ENCODE assay signal across 9 cellular contexts in genomic region chr20:51696304-51697118, GRCh38.
A peak's percentile ranks its signal among the peaks of the same experiment; 100 is the strongest.
DNase-seq lines count a peak whose midpoint lies in the region; ATAC-seq and TF ChIP-seq lines count a peak whose summit lies in the region.
"Had no signal": no experiment of that assay in that cellular context is flagged by ENCODE, and none has a peak within 500 bp of the region (broad histone marks: within the 10 kb centered on the region; RNA-seq: fewer than 3 reads in every experiment).

No MANE protein-coding gene starts in this region.

- H3K4me3 ChIP-seq in prostate gland (no peak overlapping the region), MM.1S (ENCODE audit: low read length) (no peak overlapping the region), heart left ventricle (no peak overlapping the region)
- H3K4me3 ChIP-seq: right atrium auricular region had no signal

- H3K79me2 ChIP-seq in MM.1S (ENCODE audit: low read length), result no peaks in the 10 kb centered on the region

- no peak overlapping the region for H3K9ac ChIP-seq in MM.1S (ENCODE audit: low read length)

- peaks cover 11% of the 10 kb centered on the region for H3K4me1 ChIP-seq in prostate gland (replicated peaks)
- no peaks in the 10 kb centered on the region for H3K4me1 ChIP-seq in MM.1S (ENCODE audit: low read length)
- peaks cover 0 to 14% (median 0%) of the 10 kb centered on the region in 12 donors for H3K4me1 ChIP-seq in heart left ventricle

- H3K9me3 ChIP-seq in prostate gland (no peaks in the 10 kb centered on the region), MM.1S (replicated peaks; ENCODE audit: insufficient read depth, low read length) (no peaks in the 10 kb centered on the region), heart left ventricle (no peaks in the 10 kb centered on the region)
- H3K9me3 ChIP-seq: right atrium auricular region had no signal

- DNase-seq in HCEC 1CT (peak; percentile 4), NCI-H82 treated with DMSO at 0.1 percent for 48 hours (lab: John Stamatoyannopoulos, UW; ENCODE audit: unreplicated experiment) (peak; percentile 78), epithelial cell of prostate (ENCODE audit: low read depth, low spot score) (no peak), prostate gland (ENCODE audit: low spot score) (no peak), MM.1S (no peak), heart left ventricle (no peak)

- no peaks in the 10 kb centered on the region for H4K20me1 ChIP-seq in MM.1S (ENCODE audit: insufficient read depth, low read length)

- H3K36me3 ChIP-seq in prostate gland (no peaks in the 10 kb centered on the region), MM.1S (replicated peaks; ENCODE audit: insufficient read depth, low read length) (no peaks in the 10 kb centered on the region), heart left ventricle (peaks cover 0 to 25% (median 7%) of the 10 kb centered on the region in 9 donors)

- TF ChIP-seq POLR2A in prostate gland (IDR thresholded peaks at IDR 0.05), result no peak
- TF ChIP-seq POLR2A in heart left ventricle (IDR thresholded peaks at IDR 0.05), result no peak

- H3F3A ChIP-seq in MM.1S (ENCODE audit: insufficient read depth, low read length), result no peaks in the 10 kb centered on the region

- WGBS in prostate gland, result 23% methylated on average over 2 of the region's 2 CpGs
- WGBS in heart left ventricle, 4 donors, result 49 to 58% (median 53%) methylated on average over 2 of the region's 2 CpGs

- no peaks in the 10 kb centered on the region for H3K27me3 ChIP-seq in prostate gland (replicated peaks; ENCODE audit: insufficient read depth)
- H3K27me3 ChIP-seq in MM.1S (replicated peaks; ENCODE audit: insufficient read depth, low read length), result no peaks in the 10 kb centered on the region
- no peaks in the 10 kb centered on the region for H3K27me3 ChIP-seq in heart left ventricle
- H3K27me3 ChIP-seq: right atrium auricular region had no signal

- H3K9me2 ChIP-seq in MM.1S (replicated peaks; ENCODE audit: insufficient read depth, low read length), result no peaks in the 10 kb centered on the region

- TF ChIP-seq CTCF in prostate gland (IDR thresholded peaks at IDR 0.05), result no peak
- TF ChIP-seq CTCF in MM.1S (IDR thresholded peaks at IDR 0.05; ENCODE audit: low read length), result no peak
- no peak for TF ChIP-seq CTCF in heart left ventricle (IDR thresholded peaks at IDR 0.05)

- intact Hi-C loops in prostate gland (cut with DNase I), result no loop called here
- intact Hi-C loops in heart left ventricle (cut with DNase I), result no loop called here

- H2AFZ ChIP-seq in MM.1S (ENCODE audit: low read length), result no peak overlapping the region

- H3K4me2 ChIP-seq in MM.1S (ENCODE audit: low read depth, low read length), result no peak overlapping the region

- H3K27ac ChIP-seq in epithelial cell of prostate, result peak overlapping the region; percentile 69
- H3K27ac ChIP-seq in prostate gland, result peak overlapping the region; percentile 54 to 55
- H3K27ac ChIP-seq in MM.1S (ENCODE audit: low read length), result no peak overlapping the region
- no peak overlapping the region for H3K27ac ChIP-seq in heart left ventricle
- H3K27ac ChIP-seq: right atrium auricular region had no signal

- ATAC-seq in HG02970 (IDR thresholded peaks at IDR 0.05; ENCODE audit: low FRiP score, unreplicated experiment) (no peak), GM21367 (IDR thresholded peaks at IDR 0.05; ENCODE audit: unreplicated experiment) (no peak), heart left ventricle (no peak)

Comparison
In these comparisons a context has a peak if more than half of its experiments do, and no peak if none do; other contexts are left out.
1. DNase-seq: peak in HCEC 1CT (single experiment) and NCI-H82 treated with DMSO at 0.1 percent for 48 hours (single experiment); none in epithelial cell of prostate (single experiment), prostate gland (single experiment), MM.1S (single experiment) and heart left ventricle (0 of 5).
2. H3K27ac ChIP-seq: peak in epithelial cell of prostate (single experiment) and prostate gland (2 of 2); none in MM.1S (single experiment) and heart left ventricle (0 of 12).